In the genomic region with DNA sequence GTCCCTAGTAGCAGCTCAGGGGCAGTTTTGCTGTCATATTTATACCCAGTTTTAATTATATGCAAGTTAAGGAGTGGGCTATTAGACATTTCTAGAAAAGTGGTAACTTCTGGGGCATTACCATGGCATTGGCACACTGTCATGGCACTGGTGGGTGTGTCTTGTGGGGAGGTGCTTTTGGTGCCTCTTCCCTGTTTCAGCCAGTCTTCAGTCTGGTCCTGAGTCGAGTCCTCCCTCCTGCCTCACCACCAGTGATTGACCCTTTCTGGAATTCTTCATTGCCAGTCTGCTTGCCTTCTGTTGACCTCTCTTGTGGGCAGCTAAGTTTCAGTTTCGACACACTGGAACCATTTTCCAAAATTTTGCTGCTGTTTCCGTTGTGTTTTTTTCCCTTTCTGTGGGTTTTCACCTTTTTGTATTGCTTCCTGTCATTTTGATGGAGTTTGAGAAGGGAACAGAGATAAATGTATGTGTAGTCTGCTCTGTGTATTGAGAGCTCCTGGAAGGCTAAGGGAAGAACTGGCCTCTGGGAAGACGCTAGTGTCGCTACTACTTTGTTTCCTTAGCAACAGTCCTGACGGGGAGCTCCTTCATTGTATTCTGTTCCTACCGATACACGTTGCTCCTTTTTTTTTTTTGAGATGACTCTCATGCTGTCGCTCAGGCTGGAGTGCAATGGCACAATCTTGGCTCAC, we compare ENCODE assay signal across 10 cellular contexts. TPM values are rescaled to one million over a fixed set of nuclear protein-coding genes. Genes with fewer than 3 reads are reported as not detected.
A peak's percentile ranks its signal among the peaks of the same experiment; 100 is the strongest.
DNase-seq lines count a peak whose midpoint lies in the region; ATAC-seq and TF ChIP-seq lines count a peak whose summit lies in the region.
"Had no signal": no experiment of that assay in that cellular context is flagged by ENCODE, and none has a peak within 500 bp of the region (broad histone marks: within the 10 kb centered on the region; RNA-seq: fewer than 3 reads in every experiment).

No MANE protein-coding gene starts in this region.

- H3K27ac ChIP-seq in endodermal cell (ENCODE audit: low read depth, low read length) = peak overlapping the region; percentile 2
- H3K27ac ChIP-seq: skin epidermis had no signal

- H3K4me3 ChIP-seq in GM12865 (ENCODE audit: low read depth, low read length) (no peak overlapping the region), endodermal cell (ENCODE audit: low read length) (no peak overlapping the region)
- H3K4me3 ChIP-seq: skin epidermis had no signal

- H3K9me3 ChIP-seq in endodermal cell (ENCODE audit: control insufficient read depth, low read length) = peaks cover 15% of the 10 kb centered on the region

- peaks cover 15% of the 10 kb centered on the region for H3K4me1 Mint-ChIP-seq in endodermal cell

- no peaks in the 10 kb centered on the region for H3K4me1 ChIP-seq in endodermal cell (ENCODE audit: control insufficient read depth, insufficient read depth, low read length)

- intact Hi-C loops in posterior vena cava (cut with DNase I) = no loop called here

- DNase-seq in GM12865 (ENCODE audit: low read depth) (peak; percentile 26), NCI-H226 (peak; percentile 26), endodermal cell (no peak), posterior vena cava (ENCODE audit: low spot score) (peak; percentile 55), NCI-H1105 treated with DMSO at 0.1 percent for 48 hours (lab: John Stamatoyannopoulos, UW) (no peak), DMS53 treated with DMSO at 0.1 percent for 48 hours (lab: John Stamatoyannopoulos, UW; ENCODE audit: unreplicated experiment) (no peak)
- DNase-seq: activated effector memory CD4-positive, alpha-beta T cell treated with Interleukin-2 at 50 U/mL for 16 hours; HCEC 1CT had no signal

- H3K27me3 Mint-ChIP-seq in endodermal cell (ENCODE audit: insufficient read depth) = no peaks in the 10 kb centered on the region

- H3K36me3 Mint-ChIP-seq in endodermal cell (ENCODE audit: low read depth) = peaks cover 18% of the 10 kb centered on the region

- no peak overlapping the region for H3K4me3 Mint-ChIP-seq in endodermal cell

- ATAC-seq in HG02852 (IDR thresholded peaks at IDR 0.05; ENCODE audit: unreplicated experiment) = no peak

- no peak overlapping the region for H3K9ac ChIP-seq in endodermal cell (ENCODE audit: extremely low read depth, low read length, poor library complexity, severe bottlenecking)

- H3K27ac Mint-ChIP-seq in endodermal cell = peak overlapping the region; percentile 20

- no peaks in the 10 kb centered on the region for H3K27me3 ChIP-seq in endodermal cell (ENCODE audit: control insufficient read depth, insufficient read depth, low read length, poor library complexity, severe bottlenecking)

- peaks cover 8% of the 10 kb centered on the region for H3K36me3 ChIP-seq in endodermal cell (ENCODE audit: control insufficient read depth, insufficient read depth, low read length)

- WGBS in endodermal cell (ENCODE audit: insufficient coverage in 1 of 2, insufficient read length in 1 of 2), 2 experiments = 73 to 83% methylated on average over 7 to 9 of the region's 9 CpGs

- TF ChIP-seq CTCF in GM12865 (IDR thresholded peaks at IDR 0.05; ENCODE audit: insufficient read depth, low read depth, low read length, missing control alignments) = no peak
- no peak for TF ChIP-seq CTCF in endodermal cell (conservative IDR thresholded peaks at IDR 0.05)

- peaks cover 11% of the 10 kb centered on the region for H3K9me3 Mint-ChIP-seq in endodermal cell

RNA-seq across cellular contexts. Expression of gene WWP2, which starts 10.6 kb away (rescaled TPM):
- total RNA-seq in endodermal cell (10 to 100 TPM; 42.3 to 50.0 TPM), posterior vena cava (10 to 100 TPM; 42.3 to 42.5 TPM)
- polyA plus RNA-seq in endodermal cell (2013, experiment 1 of 2) = 23.3 TPM
- polyA plus RNA-seq in endodermal cell (2013, experiment 2 of 2) = 20.7 TPM

RNA-seq across cellular contexts. Expression of gene NOB1, which starts 18.0 kb away (rescaled TPM):
- 10 to 100 TPM; 53.1 to 53.4 TPM for total RNA-seq in endodermal cell
- 60.9 TPM for polyA plus RNA-seq in endodermal cell (2013, experiment 1 of 2)
- 51.8 TPM for polyA plus RNA-seq in endodermal cell (2013, experiment 2 of 2)
- 10 to 100 TPM; 24.2 to 25.3 TPM for total RNA-seq in posterior vena cava

RNA-seq across cellular contexts. Expression of gene NQO1, which starts 46.3 kb away (rescaled TPM):
- total RNA-seq in endodermal cell (100 to 1,000 TPM; 126 to 141 TPM), posterior vena cava (10 to 100 TPM; 23.5 to 31.4 TPM)
- 34.1 TPM for polyA plus RNA-seq in endodermal cell (2013, experiment 1 of 2)
- 43.1 TPM for polyA plus RNA-seq in endodermal cell (2013, experiment 2 of 2)

Comparison
In these comparisons a context has a peak if more than half of its experiments do, and no peak if none do; other contexts are left out.
1. DNase-seq: peak in GM12865 (single experiment), NCI-H226 (single experiment) and posterior vena cava (single experiment); none in endodermal cell (single experiment), NCI-H1105 treated with DMSO at 0.1 percent for 48 hours (single experiment) and DMS53 treated with DMSO at 0.1 percent for 48 hours (single experiment).